26 cellular contexts compared by ENCODE assay signal in genomic region chr9:105501414-105501813, GRCh38.
"Had no signal": no experiment of that assay in that cellular context is flagged by ENCODE, and none has a peak within 500 bp of the region (broad histone marks: within the 10 kb centered on the region; RNA-seq: fewer than 3 reads in every experiment).

No MANE protein-coding gene starts in this region.

- H3K4me3 ChIP-seq: K562, PC-9, Peyer's patch, SJCRH30 had no signal

- H3K27ac ChIP-seq: HL-60, KMS-11, PC-9, Peyer's patch, SJCRH30 had no signal

- FAIRE-seq: HTR-8/SVneo, K562 had no signal

- H3K9me3 Mint-ChIP-seq: IgD-negative memory B cell had no signal

- ATAC-seq: K562, Right ventricle myocardium inferior, SK-N-SH treated with all-trans-retinoic acid at 6 μM for 48 hours had no signal

- H3K27me3 Mint-ChIP-seq: IgD-negative memory B cell had no signal

- H3K4me2 ChIP-seq: KMS-11, PC-9 had no signal

- H3K9ac ChIP-seq: KMS-11 had no signal

- H3K4me1 ChIP-seq: Peyer's patch, SJCRH30 had no signal

- H2AFZ ChIP-seq: PC-9 had no signal

- H3K36me3 ChIP-seq: Peyer's patch had no signal

- DNase-seq: Kasumi-1, MM.1S, NCI-H1105, NCI-H1417 treated with DMSO at 0.1 percent for 48 hours, NCI-H146, NCI-H1694 treated with DMSO at 0.1 percent for 48 hours, NCI-H1930, NCI-H2081, NCI-H2107, NCI-H2227 treated with DMSO at 0.1 percent for 48 hours, NCI-H524, NCI-H526 treated with DMSO at 0.1 percent for 48 hours, NCI-H774, OCI-M1, PC-9, Peyer's patch, SHP77 treated with DMSO at 0.1 percent for 48 hours, SJCRH30, T-helper 1 cell had no signal

- H3K9me3 ChIP-seq: Peyer's patch, SJCRH30 had no signal

- H3K27me3 ChIP-seq: Peyer's patch, SJCRH30 had no signal
